Comparison of ENCODE assay signal across 22 cellular contexts in the genomic region with DNA sequence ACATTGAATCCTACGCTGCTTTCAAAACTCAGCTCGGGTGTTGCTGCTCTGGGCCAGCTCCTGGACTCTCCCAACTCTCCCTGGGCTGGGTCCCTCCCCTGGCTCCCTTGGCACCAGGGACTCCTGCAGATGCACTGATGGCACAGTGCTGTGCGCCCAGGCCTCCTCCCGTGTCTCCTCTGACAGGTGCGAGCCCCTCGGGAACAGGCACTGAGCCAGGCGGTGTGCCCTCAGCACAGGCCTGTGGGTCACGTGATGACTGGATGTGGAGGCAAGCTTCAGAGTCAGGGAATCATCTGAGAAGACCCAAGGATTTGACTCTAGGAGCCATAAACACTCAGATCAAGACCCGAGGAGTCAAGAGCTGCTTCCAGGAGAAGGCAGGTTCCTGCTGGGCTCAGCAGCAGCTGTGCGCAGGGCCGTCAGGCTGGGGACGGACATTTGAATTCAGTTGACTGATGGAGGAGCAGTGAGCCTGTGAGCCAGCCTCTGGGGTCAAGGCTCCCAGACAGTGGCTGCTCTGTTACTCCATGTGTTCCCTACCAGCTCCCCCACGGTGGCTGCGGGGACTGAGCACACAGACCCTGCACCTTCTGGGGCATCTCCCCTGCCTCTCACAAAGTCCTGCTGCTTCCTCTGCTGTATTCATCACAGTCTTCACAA. TPM values are rescaled to one million over a fixed set of nuclear protein-coding genes. Genes with fewer than 3 reads are reported as not detected.
A peak's percentile ranks its signal among the peaks of the same experiment; 100 is the strongest.
DNase-seq lines count a peak whose midpoint lies in the region; ATAC-seq and TF ChIP-seq lines count a peak whose summit lies in the region.
"Had no signal": no experiment of that assay in that cellular context is flagged by ENCODE, and none has a peak within 500 bp of the region (broad histone marks: within the 10 kb centered on the region; RNA-seq: fewer than 3 reads in every experiment).

No MANE protein-coding gene starts in this region.

- in situ Hi-C loops in gastrocnemius medialis (cut with MboI; ENCODE audit: low sequenced_read_pairs in 4 of 4), result no loop called here

- H3K27ac ChIP-seq in lung (ENCODE audit: low read depth in 1 of 2, low read length in 1 of 2) (no peak overlapping the region), gastrocnemius medialis (no peak overlapping the region)
- H3K27ac ChIP-seq: psoas muscle had no signal

- WGBS in lung, 2 donors, result 89 to 94% methylated on average over 14 of the region's 14 CpGs

- H3K9me3 ChIP-seq in lung (ENCODE audit: control insufficient read depth in 2 of 2, insufficient read depth in 1 of 2, low read length in 1 of 2), result peaks cover 3 to 16% of the 10 kb centered on the region in 2 donors
- no peaks in the 10 kb centered on the region for H3K9me3 ChIP-seq in gastrocnemius medialis
- H3K9me3 ChIP-seq: Caco-2, HAP-1, psoas muscle had no signal

- H3K4me1 ChIP-seq in lung (ENCODE audit: control insufficient read depth in 2 of 2, insufficient read depth in 2 of 2, low read length in 2 of 2) (no peaks in the 10 kb centered on the region), gastrocnemius medialis (no peaks in the 10 kb centered on the region)
- H3K4me1 ChIP-seq: Caco-2, psoas muscle had no signal

- ATAC-seq in lung (ENCODE audit: insufficient read depth, low FRiP score), result no peak
- no peak for ATAC-seq in gastrocnemius medialis
- ATAC-seq in HG02623 (IDR thresholded peaks at IDR 0.05; ENCODE audit: unreplicated experiment), result no peak
- no peak for ATAC-seq in HG03097 (IDR thresholded peaks at IDR 0.05; ENCODE audit: low FRiP score, unreplicated experiment)
- ATAC-seq: activated naive CD4-positive, alpha-beta T cell treated with anti-CD3 and anti-CD28 coated beads, Interleukin-2, amount 50 U/mL, for 72 hours; Panc1; psoas muscle; stimulated activated naive B cell treated with anti-CD40 and anti-IgM and Interleukin-4, amounts not matched to agents 10 μg/mL and 1 μg/mL and 100 μg/mL, for 72 hours had no signal

- H3K27me3 ChIP-seq in lung (ENCODE audit: control insufficient read depth, insufficient read depth), result no peaks in the 10 kb centered on the region
- no peaks in the 10 kb centered on the region for H3K27me3 ChIP-seq in gastrocnemius medialis

- H3K36me3 ChIP-seq in lung (ENCODE audit: control insufficient read depth in 2 of 2, insufficient read depth in 2 of 2, low read length in 2 of 2) (no peaks in the 10 kb centered on the region), gastrocnemius medialis (no peaks in the 10 kb centered on the region)
- H3K36me3 ChIP-seq: HAP-1 had no signal

- DNase-seq in NCI-H1092 treated with DMSO at 0.1 percent for 48 hours (lab: John Stamatoyannopoulos, UW), result peak; percentile 39
- peak; percentile 41 for DNase-seq in NCI-H69 (lab: John Stamatoyannopoulos, UW)
- peak; percentile 17 for DNase-seq in lung (ENCODE audit: low spot score)
- peak; percentile 57 for DNase-seq in posterior vena cava (ENCODE audit: low spot score)
- DNase-seq in gastrocnemius medialis, result no peak
- DNase-seq in OCI-M1 (lab: John Stamatoyannopoulos, UW), result no peak
- DNase-seq: activated CD4-positive, alpha-beta memory T cell treated with anti-CD3 and anti-CD28 coated beads, Interleukin-2, amount 10 ng/mL, durations not matched to agents 7 days and 5 days; activated CD4-positive, CD25-positive, alpha-beta regulatory T cell treated with anti-CD3 and anti-CD28 coated beads, Interleukin-2, amount 50 U/mL, for 72 hours; Caco-2; DMS79; immature natural killer cell; Kasumi-1; NCI-H146; NCI-H524; psoas muscle; stimulated activated naive B cell treated with anti-CD40 and anti-IgM and Interleukin-4, amounts not matched to agents 10 μg/mL and 1 μg/mL and 100 μg/mL, for 72 hours; T-helper 2 cell had no signal

- intact Hi-C loops in posterior vena cava (cut with DNase I) (no loop called here), gastrocnemius medialis (cut with DNase I; ENCODE audit: low total_unique reads) (no loop called here)

- no peak overlapping the region for H3K4me3 ChIP-seq in lung
- H3K4me3 ChIP-seq in gastrocnemius medialis, result no peak overlapping the region
- H3K4me3 ChIP-seq: HAP-1, psoas muscle had no signal

- TF ChIP-seq POLR2A in gastrocnemius medialis (IDR thresholded peaks at IDR 0.05), result no peak

- TF ChIP-seq CTCF in lung (IDR thresholded peaks at IDR 0.05; ENCODE audit: control extremely low read depth, extremely low read depth) (no peak), gastrocnemius medialis (IDR thresholded peaks at IDR 0.05 in 4 of 5, conservative IDR thresholded peaks at IDR 0.05 in 1 of 5) (no peak)

RNA-seq across cellular contexts. Expression of a gene that starts 33.0 kb away (rescaled TPM):
- total RNA-seq in lung (under 1 TPM; 0.28 to 0.46 TPM), posterior vena cava (under 1 TPM; 0.19 to 0.52 TPM), gastrocnemius medialis (1 to 10 TPM; 1.5 to 3.2 (median 1.8) TPM)
- polyA plus RNA-seq in lung, result under 1 TPM; 0.05 to 0.06 TPM
- polyA plus RNA-seq: immature natural killer cell had no signal

Comparison
In these comparisons a context has a peak if more than half of its experiments do, and no peak if none do; other contexts are left out.
1. DNase-seq: peak in NCI-H1092 treated with DMSO at 0.1 percent for 48 hours (single experiment), NCI-H69 (single experiment), lung (single experiment) and posterior vena cava (single experiment); none in gastrocnemius medialis (0 of 2) and OCI-M1 (single experiment).